ENCODE assay signal across 13 cellular contexts in genomic region chr7:47195641-47196040, GRCh38.
DNase-seq lines count a peak whose midpoint lies in the region; ATAC-seq and TF ChIP-seq lines count a peak whose summit lies in the region.
"Had no signal": no experiment of that assay in that cellular context is flagged by ENCODE, and none has a peak within 500 bp of the region (broad histone marks: within the 10 kb centered on the region; RNA-seq: fewer than 3 reads in every experiment).

No MANE protein-coding gene starts in this region.

- no peak overlapping the region for H3K27ac ChIP-seq in AG04450 (ENCODE audit: low read depth, low read length)
- H3K27ac ChIP-seq: Peyer's patch had no signal

- TF ChIP-seq CTCF in AG04450 (IDR thresholded peaks at IDR 0.05; ENCODE audit: low read depth, low read length) (peak; percentile 22; the same call in 1 of the 2 replicates), mucosa of descending colon (IDR thresholded peaks at IDR 0.05) (no peak)

- peaks cover 35% of the 10 kb centered on the region for H3K27me3 ChIP-seq in AG04450 (ENCODE audit: control insufficient read depth, insufficient read depth, low read length)
- no peaks in the 10 kb centered on the region for H3K27me3 ChIP-seq in H7 (ENCODE audit: control insufficient read depth, insufficient read depth, low read length)
- H3K27me3 ChIP-seq: Peyer's patch had no signal

- H3K4me3 ChIP-seq in AG04450 (ENCODE audit: low read depth, low read length) (no peak overlapping the region), H7 (ENCODE audit: insufficient read depth, low read depth, low read length) (no peak overlapping the region), mucosa of descending colon (no peak overlapping the region)
- H3K4me3 ChIP-seq: Peyer's patch had no signal

- POLR2A ChIA-PET in AG04450 (lab: Yijun Ruan, JAX), result no interaction called here

- H3K4me1 ChIP-seq in mucosa of descending colon (ENCODE audit: low read depth), result peaks cover 18% of the 10 kb centered on the region

- DNase-seq in AG04450 (ENCODE audit: low read depth, low spot score) (no peak), H7 (peak; percentile 67), iPS-NIHi7 (ENCODE audit: extremely low spot score) (peak; percentile 55), mucosa of descending colon (no peak), head of caudate nucleus (no peak)
- DNase-seq: activated CD8-positive, alpha-beta memory T cell treated with anti-CD3 and anti-CD28 coated beads, Interleukin-2, amount 50 U/mL, for 48 hours; left cardiac atrium; NCI-H187; Peyer's patch had no signal

- ATAC-seq in SK-N-SH treated with all-trans-retinoic acid at 6 μM for 48 hours, result peak; percentile 77
- ATAC-seq in HG02973 (IDR thresholded peaks at IDR 0.05; ENCODE audit: unreplicated experiment), result no peak
- ATAC-seq in mucosa of descending colon, result no peak
- ATAC-seq in esophagus mucosa, result no peak
- ATAC-seq: left cardiac atrium; natural killer cell treated with Interleukin-12 subunit alpha and Interleukin-12 subunit beta and Interleukin-15 and Interleukin-18, amount 100 ng/mL, for 72 hours had no signal

- H3K9me3 ChIP-seq in AG04450 (ENCODE audit: control insufficient read depth, insufficient read depth, low read length), result no peaks in the 10 kb centered on the region; the same call in none of the 2 replicates
- H3K9me3 ChIP-seq in mucosa of descending colon, result no peaks in the 10 kb centered on the region
- H3K9me3 ChIP-seq: Peyer's patch had no signal

- intact Hi-C loops in mucosa of descending colon (cut with DNase I, micrococcal nuclease), result no loop called here
- intact Hi-C loops in head of caudate nucleus (cut with DNase I), result no loop called here

- CTCF ChIA-PET in AG04450 (lab: Charles Lee), result no interaction called here

- H3K36me3 ChIP-seq in H7 (replicated peaks; ENCODE audit: control insufficient read depth, insufficient read depth, low read length) (no peaks in the 10 kb centered on the region), mucosa of descending colon (ENCODE audit: low read depth) (no peaks in the 10 kb centered on the region)
- H3K36me3 ChIP-seq: Peyer's patch had no signal

TF ChIP-seq in SK-N-SH treated with all-trans-retinoic acid at 6 μM for 48 hours, 23 proteins besides CTCF, POLR2A, EP300 and RAD21:
- TF ChIP-seq OSR1 (CRISPR knock-in tag; IDR thresholded peaks at IDR 0.05) (no peak), ARNTL (CRISPR knock-in tag; IDR thresholded peaks at IDR 0.05; ENCODE audit: borderline replicate concordance, low read depth) (no peak), ISL1 (CRISPR knock-in tag; IDR thresholded peaks at IDR 0.05) (no peak), ZNF70 (CRISPR knock-in tag; IDR thresholded peaks at IDR 0.05) (no peak), RARB (CRISPR knock-in tag; IDR thresholded peaks at IDR 0.05) (no peak), ZNF565 (CRISPR knock-in tag; conservative IDR thresholded peaks at IDR 0.05; ENCODE audit: low read depth) (no peak), ZFP30 (CRISPR knock-in tag; IDR thresholded peaks at IDR 0.05) (no peak), ZC3H10 (CRISPR knock-in tag; IDR thresholded peaks at IDR 0.05) (no peak), ESRRG (CRISPR knock-in tag; IDR thresholded peaks at IDR 0.05) (no peak), CREB5 (CRISPR knock-in tag; IDR thresholded peaks at IDR 0.05; ENCODE audit: low read depth) (no peak), GLIS3 (CRISPR knock-in tag; IDR thresholded peaks at IDR 0.05) (no peak), CSDC2 (CRISPR knock-in tag; IDR thresholded peaks at IDR 0.05) (no peak), TCF4 (CRISPR knock-in tag; IDR thresholded peaks at IDR 0.05; ENCODE audit: borderline replicate concordance) (no peak), SNAI2 (CRISPR knock-in tag; IDR thresholded peaks at IDR 0.05) (no peak)

Comparison
In these comparisons a context has a peak if more than half of its experiments do, and no peak if none do; other contexts are left out.
1. DNase-seq: peak in H7 (single experiment) and iPS-NIHi7 (single experiment); none in AG04450 (single experiment), mucosa of descending colon (0 of 3) and head of caudate nucleus (0 of 42).